Comparison of ENCODE assay signal across 23 cellular contexts in genomic region chr1:64502924-64503323, GRCh38. TPM values are rescaled to one million over a fixed set of nuclear protein-coding genes. Genes with fewer than 3 reads are reported as not detected.
DNase-seq lines count a peak whose midpoint lies in the region; ATAC-seq, FAIRE-seq and TF ChIP-seq lines count a peak whose summit lies in the region.
"Had no signal": no experiment of that assay in that cellular context is flagged by ENCODE, and none has a peak within 500 bp of the region (broad histone marks: within the 10 kb centered on the region; RNA-seq: fewer than 3 reads in every experiment).

No MANE protein-coding gene starts in this region.

- peaks cover 46% of the 10 kb centered on the region for H3K4me1 Mint-ChIP-seq in endothelial cell (ENCODE audit: unreplicated experiment)

- ATAC-seq in Panc1 (no peak), HG03460 (IDR thresholded peaks at IDR 0.05; ENCODE audit: unreplicated experiment) (no peak)
- ATAC-seq: activated CD8-positive, alpha-beta T cell treated with anti-CD3 and anti-CD28 coated beads for 36 hours; natural killer cell treated with Interleukin-12 subunit alpha and Interleukin-12 subunit beta and Interleukin-15 and Interleukin-18, amount 100 ng/mL, for 72 hours had no signal

- POLR2A ChIA-PET in Panc1 (lab: Charles Lee), result no interaction called here

- in situ Hi-C loops in Panc1 (cut with HindIII; ENCODE audit: low pct_unique_long_range_greater_than_20kb, low sequenced_read_pairs), result no loop called here

- no peaks in the 10 kb centered on the region; the same call in 1 of the 2 replicates for H3K36me3 ChIP-seq in Panc1 (ENCODE audit: control insufficient read depth, insufficient read depth, low read length)
- no peaks in the 10 kb centered on the region for H3K36me3 ChIP-seq in small intestine (ENCODE audit: control insufficient read depth in 2 of 2, insufficient read depth in 2 of 2, low read length in 2 of 2)

- peaks cover 8% of the 10 kb centered on the region for H3K27me3 Mint-ChIP-seq in endothelial cell (ENCODE audit: unreplicated experiment)
- H3K27me3 Mint-ChIP-seq: stimulated activated naive CD8-positive, alpha-beta T cell treated with anti-CD3 and anti-CD28 coated beads, Interleukin-15, Interleukin-2, amounts not matched to agents 100 ng/mL and 50 ng/mL, for 24 hours had no signal

- TF ChIP-seq CTCF in Panc1 (IDR thresholded peaks at IDR 0.05) (no peak), endothelial cell (IDR thresholded peaks at IDR 0.05; ENCODE audit: unreplicated experiment) (no peak)

- H3K4me1 ChIP-seq in Panc1 (ENCODE audit: control insufficient read depth, insufficient read depth, low read length) (peaks cover 36% of the 10 kb centered on the region), small intestine (ENCODE audit: control insufficient read depth in 2 of 2, insufficient read depth in 1 of 2, low read depth in 1 of 2, low read length in 1 of 2) (peaks cover 3 to 4% of the 10 kb centered on the region in 2 donors)

- H3K27ac Mint-ChIP-seq in endothelial cell (ENCODE audit: unreplicated experiment), result peak overlapping the region; percentile 81
- H3K27ac Mint-ChIP-seq: activated CD8-positive, alpha-beta T cell treated with anti-CD3 and anti-CD28 coated beads for 36 hours; natural killer cell treated with Interleukin-12 subunit alpha and Interleukin-12 subunit beta and Interleukin-15 and Interleukin-18, amount 100 ng/mL, for 72 hours; stimulated activated naive CD8-positive, alpha-beta T cell treated with anti-CD3 and anti-CD28 coated beads, Interleukin-15, Interleukin-2, amounts not matched to agents 100 ng/mL and 50 ng/mL, for 24 hours; T-helper 2 cell treated with Interferon-gamma antibody and Interleukin-4, amounts not matched to agents 5 μg/mL and 100 μg/mL, for 36 hours had no signal

- no peak for FAIRE-seq in small intestine (lab: Jason Lieb, UNC)

- BruUV-seq in Panc1 (replicated peaks; lab: Mats Ljungman, UMichigan), result TSS peak; percentile 13

- H3K9me3 ChIP-seq in Panc1 (ENCODE audit: control insufficient read depth, insufficient read depth, low read depth, low read length) (no peaks in the 10 kb centered on the region), small intestine (ENCODE audit: control insufficient read depth, low read depth) (no peaks in the 10 kb centered on the region)
- H3K9me3 ChIP-seq: Caco-2 had no signal

- H3K9me3 Mint-ChIP-seq in endothelial cell (ENCODE audit: unreplicated experiment), result no peaks in the 10 kb centered on the region
- H3K9me3 Mint-ChIP-seq: activated CD8-positive, alpha-beta T cell treated with anti-CD3 and anti-CD28 coated beads for 36 hours; natural killer cell treated with Interleukin-12 subunit alpha and Interleukin-12 subunit beta and Interleukin-15 and Interleukin-18, amount 100 ng/mL, for 72 hours; stimulated activated naive CD8-positive, alpha-beta T cell treated with anti-CD3 and anti-CD28 coated beads, Interleukin-15, Interleukin-2, amounts not matched to agents 100 ng/mL and 50 ng/mL, for 24 hours; T-helper 2 cell treated with Interferon-gamma antibody and Interleukin-4, amounts not matched to agents 5 μg/mL and 100 μg/mL, for 36 hours had no signal

- CTCF ChIA-PET in Panc1 (lab: Charles Lee), result no interaction called here

- H3K4me3 Mint-ChIP-seq in endothelial cell (ENCODE audit: unreplicated experiment), result no peak overlapping the region
- H3K4me3 Mint-ChIP-seq: activated CD8-positive, alpha-beta T cell treated with anti-CD3 and anti-CD28 coated beads for 36 hours; natural killer cell treated with Interleukin-12 subunit alpha and Interleukin-12 subunit beta and Interleukin-15 and Interleukin-18, amount 100 ng/mL, for 72 hours; stimulated activated naive CD8-positive, alpha-beta T cell treated with anti-CD3 and anti-CD28 coated beads, Interleukin-15, Interleukin-2, amounts not matched to agents 100 ng/mL and 50 ng/mL, for 24 hours; T-helper 2 cell treated with Interferon-gamma antibody and Interleukin-4, amounts not matched to agents 5 μg/mL and 100 μg/mL, for 36 hours had no signal

- H3K27ac ChIP-seq in Panc1 (ENCODE audit: low read length), result no peak overlapping the region
- H3K27ac ChIP-seq in small intestine (ENCODE audit: low read depth in 1 of 2, low read length in 1 of 2), result no peak overlapping the region

- peaks cover 4% of the 10 kb centered on the region for H3K36me3 Mint-ChIP-seq in endothelial cell (ENCODE audit: low read depth, unreplicated experiment)
- H3K36me3 Mint-ChIP-seq: natural killer cell treated with Interleukin-12 subunit alpha and Interleukin-12 subunit beta and Interleukin-15 and Interleukin-18, amount 100 ng/mL, for 72 hours had no signal

- H3K4me3 ChIP-seq in Panc1 (ENCODE audit: low read depth in 2 of 2, low read length in 2 of 2) (no peak overlapping the region), small intestine (ENCODE audit: low read depth in 1 of 2, low read length in 2 of 2) (no peak overlapping the region)

- WGBS in small intestine, 3 donors, result 6 to 21% (median 19%) methylated on average over 2 of the region's 2 CpGs

- DNase-seq in EH (ENCODE audit: low read depth) (peak; percentile 25), Panc1 (ENCODE audit: low read depth, low spot score) (no peak), endothelial cell (ENCODE audit: low spot score) (no peak), small intestine (peak; percentile 34), erythroblast (lab: John Stamatoyannopoulos, UW) (no peak)
- DNase-seq in activated CD8-positive, alpha-beta memory T cell treated with anti-CD3 and anti-CD28 coated beads, Interleukin-2, amount 50 U/mL, for 4 hours, result no peak
- DNase-seq: activated CD8-positive, alpha-beta T cell treated with anti-CD3 and anti-CD28 coated beads for 36 hours; activated naive CD4-positive, alpha-beta T cell; activated T-cell treated with anti-CD3 and anti-CD28 coated beads, Interleukin-2, amount 50 U/mL, for 1 hour; amygdala; Caco-2; caudate nucleus; DND-41; foreskin melanocyte; NCI-H524 treated with DMSO at 0.1 percent for 48 hours; posterior cingulate gyrus; SIG-M5; stimulated activated CD4-positive, alpha-beta T cell treated with anti-CD3 and anti-CD28 coated beads, Interleukin-4, amount 100 ng/mL, for 1 hour; trophoblast cell had no signal

- intact Hi-C loops in Panc1 (cut with micrococcal nuclease; ENCODE audit: unreplicated experiment), result no loop called here

- H3K27me3 ChIP-seq in Panc1 (ENCODE audit: control insufficient read depth, insufficient read depth, low read length) (no peaks in the 10 kb centered on the region), small intestine (ENCODE audit: control insufficient read depth in 2 of 2, insufficient read depth in 2 of 2, low read length in 2 of 2) (no peaks in the 10 kb centered on the region)

- no peak for TF ChIP-seq POLR2A in erythroblast (IDR thresholded peaks at IDR 0.05; ENCODE audit: low read length)

RNA-seq across cellular contexts. Expression of gene CACHD1, which starts 33.0 kb away (rescaled TPM):
- total RNA-seq in Panc1 (2021; ENCODE audit: unreplicated experiment), result 29.9 TPM
- 13.4 TPM for polyA plus RNA-seq in Panc1 (2012; ENCODE audit: insufficient read length)
- 48.6 TPM for total RNA-seq in endothelial cell (ENCODE audit: unreplicated experiment)
- polyA plus RNA-seq in small intestine, result 1 to 10 TPM in 2 of 3 donors, under 1 TPM in 1; 0.81 to 3.0 (median 1.6) TPM

Comparison
In these comparisons a context has a peak if more than half of its experiments do, and no peak if none do; other contexts are left out.
1. DNase-seq: peak in EH (single experiment) and small intestine (single experiment); none in Panc1 (single experiment), endothelial cell (single experiment), erythroblast (0 of 2) and activated CD8-positive, alpha-beta memory T cell treated with anti-CD3 and anti-CD28 coated beads, Interleukin-2, amount 50 U/mL, for 4 hours (single experiment).